32 cellular contexts compared by ENCODE assay signal in genomic region chr7:117664047-117664446, GRCh38.
"Had no signal": no experiment of that assay in that cellular context is flagged by ENCODE, and none has a peak within 500 bp of the region (broad histone marks: within the 10 kb centered on the region; RNA-seq: fewer than 3 reads in every experiment).

No MANE protein-coding gene starts in this region.

- H3K4me3 Mint-ChIP-seq: activated CD4-positive, alpha-beta memory T cell treated with anti-CD3 and anti-CD28 coated beads for 36 hours; activated CD4-positive, alpha-beta T cell treated with anti-CD3 and anti-CD28 coated beads for 36 hours; activated CD4-positive, alpha-beta T cell treated with anti-CD3 and anti-CD28 coated beads, Interleukin-2, amount 10 ng/mL, durations not matched to agents 24 days and 14 days; activated naive CD4-positive, alpha-beta T cell treated with anti-CD3 and anti-CD28 coated beads, Interleukin-2, amount 10 ng/mL, durations not matched to agents 7 days and 5 days; activated naive CD8-positive, alpha-beta T cell treated with anti-CD3 and anti-CD28 coated beads, Interleukin-2, amount 10 ng/mL, durations not matched to agents 7 days and 5 days; activated T-cell treated with anti-CD3 and anti-CD28 coated beads, Interleukin-2, amount 50 U/mL, for 24 hours; activated T-cell treated with anti-CD3 and anti-CD28 coated beads, Interleukin-2, amount 50 U/mL, for 72 hours; brain; T-helper 17 cell; T-helper 2 cell treated with Interferon-gamma antibody and Interleukin-4, amounts not matched to agents 5 μg/mL and 100 μg/mL, for 36 hours had no signal

- H3K27me3 Mint-ChIP-seq: activated CD4-positive, alpha-beta memory T cell treated with anti-CD3 and anti-CD28 coated beads for 36 hours; activated naive CD4-positive, alpha-beta T cell treated with anti-CD3 and anti-CD28 coated beads, Interleukin-2, amount 10 ng/mL, durations not matched to agents 7 days and 5 days; activated naive CD8-positive, alpha-beta T cell treated with anti-CD3 and anti-CD28 coated beads, Interleukin-2, amount 10 ng/mL, durations not matched to agents 7 days and 5 days; activated T-cell treated with anti-CD3 and anti-CD28 coated beads, Interleukin-2, amount 50 U/mL, for 24 hours; brain had no signal

- H3K4me3 ChIP-seq: ascending aorta, breast epithelium, cardiac muscle cell, colonic mucosa, esophagus squamous epithelium, gastroesophageal sphincter had no signal

- ATAC-seq: activated CD4-positive, alpha-beta T cell treated with anti-CD3 and anti-CD28 coated beads for 36 hours; activated naive CD4-positive, alpha-beta T cell treated with anti-CD3 and anti-CD28 coated beads, Interleukin-2, amount 50 U/mL, for 72 hours; activated T-cell treated with anti-CD3 and anti-CD28 coated beads, Interleukin-2, amount 50 U/mL, for 72 hours; gastroesophageal sphincter; T-helper 17 cell had no signal

- H3K27me3 ChIP-seq: ascending aorta, breast epithelium, cardiac muscle cell, colonic mucosa, esophagus squamous epithelium, gastroesophageal sphincter had no signal

- H3K9me3 ChIP-seq: ascending aorta, breast epithelium, colonic mucosa, esophagus squamous epithelium, gastroesophageal sphincter had no signal

- H3K27ac ChIP-seq: ascending aorta, breast epithelium, colonic mucosa, epithelial cell of prostate, esophagus squamous epithelium, gastroesophageal sphincter had no signal

- H3K4me1 Mint-ChIP-seq: activated CD4-positive, alpha-beta T cell treated with anti-CD3 and anti-CD28 coated beads for 36 hours; activated CD4-positive, alpha-beta T cell treated with anti-CD3 and anti-CD28 coated beads, Interleukin-2, amount 10 ng/mL, durations not matched to agents 24 days and 14 days; activated naive CD4-positive, alpha-beta T cell treated with anti-CD3 and anti-CD28 coated beads, Interleukin-2, amount 10 ng/mL, durations not matched to agents 7 days and 5 days; activated naive CD8-positive, alpha-beta T cell treated with anti-CD3 and anti-CD28 coated beads, Interleukin-2, amount 10 ng/mL, durations not matched to agents 7 days and 5 days; brain; T-helper 17 cell had no signal

- H3K4me1 ChIP-seq: breast epithelium, colonic mucosa, esophagus squamous epithelium, gastroesophageal sphincter had no signal

- H3K27ac Mint-ChIP-seq: activated CD4-positive, alpha-beta memory T cell treated with anti-CD3 and anti-CD28 coated beads for 36 hours; activated CD4-positive, alpha-beta T cell treated with anti-CD3 and anti-CD28 coated beads for 36 hours; activated CD4-positive, alpha-beta T cell treated with anti-CD3 and anti-CD28 coated beads, Interleukin-2, amount 10 ng/mL, durations not matched to agents 24 days and 14 days; activated naive CD4-positive, alpha-beta T cell treated with anti-CD3 and anti-CD28 coated beads, Interleukin-2, amount 10 ng/mL, durations not matched to agents 7 days and 5 days; activated naive CD4-positive, alpha-beta T cell treated with anti-CD3 and anti-CD28 coated beads, Interleukin-2, amount 50 U/mL, for 72 hours; activated naive CD8-positive, alpha-beta T cell treated with anti-CD3 and anti-CD28 coated beads, Interleukin-2, amount 10 ng/mL, durations not matched to agents 7 days and 5 days; activated T-cell treated with anti-CD3 and anti-CD28 coated beads, Interleukin-2, amount 50 U/mL, for 24 hours; activated T-cell treated with anti-CD3 and anti-CD28 coated beads, Interleukin-2, amount 50 U/mL, for 72 hours; brain; T-helper 17 cell; T-helper 2 cell treated with Interferon-gamma antibody and Interleukin-4, amounts not matched to agents 5 μg/mL and 100 μg/mL, for 36 hours had no signal

- DNase-seq: activated CD4-positive, alpha-beta memory T cell treated with anti-CD3 and anti-CD28 coated beads for 36 hours; activated CD4-positive, alpha-beta T cell treated with anti-CD3 and anti-CD28 coated beads for 36 hours; activated CD4-positive, alpha-beta T cell treated with anti-CD3 and anti-CD28 coated beads, Interleukin-2, amount 10 ng/mL, durations not matched to agents 24 days and 14 days; activated CD4-positive, CD25-positive, alpha-beta regulatory T cell; activated CD4-positive, CD25-positive, alpha-beta regulatory T cell treated with anti-CD3 and anti-CD28 coated beads, Interleukin-2, amount 50 U/mL, for 72 hours; activated CD8-positive, alpha-beta memory T cell treated with anti-CD3 and anti-CD28 coated beads, Interleukin-2, amount 50 U/mL, for 48 hours; activated gamma-delta T cell; activated naive CD4-positive, alpha-beta T cell; activated naive CD4-positive, alpha-beta T cell treated with anti-CD3 and anti-CD28 coated beads, Interleukin-2, amount 10 ng/mL, durations not matched to agents 7 days and 5 days; activated naive CD8-positive, alpha-beta T cell treated with anti-CD3 and anti-CD28 coated beads, Interleukin-2, amount 10 ng/mL, durations not matched to agents 7 days and 5 days; activated T-cell treated with anti-CD3 and anti-CD28 coated beads for 4 hours; activated T-cell treated with anti-CD3 and anti-CD28 coated beads, Interleukin-2, amount 50 U/mL, for 24 hours; activated T-cell treated with anti-CD3 and anti-CD28 coated beads, Interleukin-2, amount 50 U/mL, for 72 hours; central memory CD4-positive, alpha-beta T cell; cerebellar nuclear complex; colonic mucosa; effector CD8-positive, alpha-beta T cell; esophagus squamous epithelium; foreskin melanocyte; T-helper 1 cell; T-helper 17 cell; T1000 had no signal

- FAIRE-seq: endometrium, endothelial cell of umbilical vein had no signal

- H3K9me3 Mint-ChIP-seq: activated CD4-positive, alpha-beta memory T cell treated with anti-CD3 and anti-CD28 coated beads for 36 hours; activated CD4-positive, alpha-beta T cell treated with anti-CD3 and anti-CD28 coated beads, Interleukin-2, amount 10 ng/mL, durations not matched to agents 24 days and 14 days; activated naive CD4-positive, alpha-beta T cell treated with anti-CD3 and anti-CD28 coated beads, Interleukin-2, amount 10 ng/mL, durations not matched to agents 7 days and 5 days; activated naive CD8-positive, alpha-beta T cell treated with anti-CD3 and anti-CD28 coated beads, Interleukin-2, amount 10 ng/mL, durations not matched to agents 7 days and 5 days; activated T-cell treated with anti-CD3 and anti-CD28 coated beads, Interleukin-2, amount 50 U/mL, for 24 hours; brain; T-helper 2 cell treated with Interferon-gamma antibody and Interleukin-4, amounts not matched to agents 5 μg/mL and 100 μg/mL, for 36 hours had no signal

- H3K36me3 ChIP-seq: ascending aorta, breast epithelium, cardiac muscle cell, colonic mucosa, esophagus squamous epithelium, gastroesophageal sphincter had no signal

- H3K36me3 Mint-ChIP-seq: activated CD4-positive, alpha-beta memory T cell treated with anti-CD3 and anti-CD28 coated beads for 36 hours; activated naive CD4-positive, alpha-beta T cell treated with anti-CD3 and anti-CD28 coated beads, Interleukin-2, amount 10 ng/mL, durations not matched to agents 7 days and 5 days; activated naive CD4-positive, alpha-beta T cell treated with anti-CD3 and anti-CD28 coated beads, Interleukin-2, amount 50 U/mL, for 72 hours; activated naive CD8-positive, alpha-beta T cell treated with anti-CD3 and anti-CD28 coated beads, Interleukin-2, amount 10 ng/mL, durations not matched to agents 7 days and 5 days; brain had no signal
